In the genomic region with DNA sequence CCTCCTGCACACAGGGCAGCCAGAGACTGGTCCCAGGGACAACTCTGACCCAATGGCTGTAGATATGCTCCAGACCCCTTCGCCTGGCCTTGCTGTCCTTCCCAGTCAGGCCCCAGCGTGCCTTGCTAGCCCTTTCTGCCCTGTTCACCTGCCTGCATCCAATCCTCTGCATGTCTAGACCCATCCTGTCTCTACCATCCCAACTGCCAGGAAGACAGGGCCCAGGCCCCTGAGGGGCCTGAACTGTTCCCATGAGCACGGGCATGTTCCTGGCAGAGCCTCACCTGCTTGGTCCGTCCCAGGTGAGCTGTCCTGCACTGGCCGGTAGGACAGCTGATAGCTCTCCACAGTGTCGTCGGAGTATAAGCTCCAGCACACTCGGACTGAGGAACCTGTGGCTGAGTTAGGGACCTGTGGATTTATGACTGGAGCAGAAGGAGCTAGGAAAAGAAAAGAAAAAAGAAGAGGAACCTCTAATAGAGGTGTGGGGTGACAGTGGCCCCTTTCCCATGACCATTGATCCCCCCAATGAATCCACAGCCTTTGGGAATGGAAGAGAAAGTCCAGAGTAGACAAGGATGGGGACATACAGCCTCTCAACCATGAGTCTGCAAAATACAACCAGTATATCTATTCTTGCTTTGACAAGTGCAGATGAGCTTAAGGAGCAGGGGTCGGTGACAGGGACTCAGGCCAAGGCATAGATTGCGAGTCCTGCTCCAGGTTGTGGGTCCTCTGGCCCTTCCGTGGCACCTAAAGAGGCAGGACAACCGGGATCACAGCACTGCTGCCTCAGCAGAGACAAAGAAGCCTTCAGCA, we compare ENCODE assay signal across 2 cellular contexts.
TF ChIP-seq lines count a peak whose summit lies in the region.

No MANE protein-coding gene starts in this region.

TF ChIP-seq in GM23338, 12 proteins besides CTCF, POLR2A, EP300 and RAD21 (continues in another document):
- TF ChIP-seq, protein P1, sequence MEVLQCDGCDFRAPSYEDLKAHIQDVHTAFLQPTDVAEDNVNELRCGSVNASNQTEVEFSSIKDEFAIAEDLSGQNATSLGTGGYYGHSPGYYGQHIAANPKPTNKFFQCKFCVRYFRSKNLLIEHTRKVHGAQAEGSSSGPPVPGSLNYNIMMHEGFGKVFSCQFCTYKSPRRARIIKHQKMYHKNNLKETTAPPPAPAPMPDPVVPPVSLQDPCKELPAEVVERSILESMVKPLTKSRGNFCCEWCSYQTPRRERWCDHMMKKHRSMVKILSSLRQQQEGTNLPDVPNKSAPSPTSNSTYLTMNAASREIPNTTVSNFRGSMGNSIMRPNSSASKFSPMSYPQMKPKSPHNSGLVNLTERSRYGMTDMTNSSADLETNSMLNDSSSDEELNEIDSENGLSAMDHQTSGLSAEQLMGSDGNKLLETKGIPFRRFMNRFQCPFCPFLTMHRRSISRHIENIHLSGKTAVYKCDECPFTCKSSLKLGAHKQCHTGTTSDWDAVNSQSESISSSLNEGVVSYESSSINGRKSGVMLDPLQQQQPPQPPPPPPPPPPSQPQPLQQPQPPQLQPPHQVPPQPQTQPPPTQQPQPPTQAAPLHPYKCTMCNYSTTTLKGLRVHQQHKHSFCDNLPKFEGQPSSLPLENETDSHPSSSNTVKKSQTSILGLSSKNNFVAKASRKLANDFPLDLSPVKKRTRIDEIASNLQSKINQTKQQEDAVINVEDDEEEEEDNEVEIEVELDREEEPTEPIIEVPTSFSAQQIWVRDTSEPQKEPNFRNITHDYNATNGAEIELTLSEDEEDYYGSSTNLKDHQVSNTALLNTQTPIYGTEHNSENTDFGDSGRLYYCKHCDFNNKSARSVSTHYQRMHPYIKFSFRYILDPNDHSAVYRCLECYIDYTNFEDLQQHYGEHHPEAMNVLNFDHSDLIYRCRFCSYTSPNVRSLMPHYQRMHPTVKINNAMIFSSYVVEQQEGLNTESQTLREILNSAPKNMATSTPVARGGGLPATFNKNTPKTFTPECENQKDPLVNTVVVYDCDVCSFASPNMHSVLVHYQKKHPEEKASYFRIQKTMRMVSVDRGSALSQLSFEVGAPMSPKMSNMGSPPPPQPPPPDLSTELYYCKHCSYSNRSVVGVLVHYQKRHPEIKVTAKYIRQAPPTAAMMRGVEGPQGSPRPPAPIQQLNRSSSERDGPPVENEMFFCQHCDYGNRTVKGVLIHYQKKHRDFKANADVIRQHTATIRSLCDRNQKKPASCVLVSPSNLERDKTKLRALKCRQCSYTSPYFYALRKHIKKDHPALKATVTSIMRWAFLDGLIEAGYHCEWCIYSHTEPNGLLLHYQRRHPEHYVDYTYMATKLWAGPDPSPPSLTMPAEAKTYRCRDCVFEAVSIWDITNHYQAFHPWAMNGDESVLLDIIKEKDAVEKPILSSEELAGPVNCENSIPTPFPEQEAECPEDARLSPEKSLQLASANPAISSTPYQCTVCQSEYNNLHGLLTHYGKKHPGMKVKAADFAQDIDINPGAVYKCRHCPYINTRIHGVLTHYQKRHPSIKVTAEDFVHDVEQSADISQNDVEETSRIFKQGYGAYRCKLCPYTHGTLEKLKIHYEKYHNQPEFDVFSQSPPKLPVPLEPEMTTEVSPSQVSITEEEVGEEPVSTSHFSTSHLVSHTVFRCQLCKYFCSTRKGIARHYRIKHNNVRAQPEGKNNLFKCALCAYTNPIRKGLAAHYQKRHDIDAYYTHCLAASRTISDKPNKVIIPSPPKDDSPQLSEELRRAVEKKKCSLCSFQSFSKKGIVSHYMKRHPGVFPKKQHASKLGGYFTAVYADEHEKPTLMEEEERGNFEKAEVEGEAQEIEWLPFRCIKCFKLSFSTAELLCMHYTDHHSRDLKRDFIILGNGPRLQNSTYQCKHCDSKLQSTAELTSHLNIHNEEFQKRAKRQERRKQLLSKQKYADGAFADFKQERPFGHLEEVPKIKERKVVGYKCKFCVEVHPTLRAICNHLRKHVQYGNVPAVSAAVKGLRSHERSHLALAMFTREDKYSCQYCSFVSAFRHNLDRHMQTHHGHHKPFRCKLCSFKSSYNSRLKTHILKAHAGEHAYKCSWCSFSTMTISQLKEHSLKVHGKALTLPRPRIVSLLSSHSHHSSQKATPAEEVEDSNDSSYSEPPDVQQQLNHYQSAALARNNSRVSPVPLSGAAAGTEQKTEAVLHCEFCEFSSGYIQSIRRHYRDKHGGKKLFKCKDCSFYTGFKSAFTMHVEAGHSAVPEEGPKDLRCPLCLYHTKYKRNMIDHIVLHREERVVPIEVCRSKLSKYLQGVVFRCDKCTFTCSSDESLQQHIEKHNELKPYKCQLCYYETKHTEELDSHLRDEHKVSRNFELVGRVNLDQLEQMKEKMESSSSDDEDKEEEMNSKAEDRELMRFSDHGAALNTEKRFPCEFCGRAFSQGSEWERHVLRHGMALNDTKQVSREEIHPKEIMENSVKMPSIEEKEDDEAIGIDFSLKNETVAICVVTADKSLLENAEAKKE (CRISPR knock-in tag; IDR thresholded peaks at IDR 0.05), result no peak
- TF ChIP-seq STAT1 (IDR thresholded peaks at IDR 0.05; ENCODE audit: unreplicated experiment), result no peak
- TF ChIP-seq ZNF114 (CRISPR knock-in tag; IDR thresholded peaks at IDR 0.05), result no peak
- no peak for TF ChIP-seq EZH2phosphoT487 (IDR thresholded peaks at IDR 0.05; ENCODE audit: unreplicated experiment)
- TF ChIP-seq, protein P2, sequence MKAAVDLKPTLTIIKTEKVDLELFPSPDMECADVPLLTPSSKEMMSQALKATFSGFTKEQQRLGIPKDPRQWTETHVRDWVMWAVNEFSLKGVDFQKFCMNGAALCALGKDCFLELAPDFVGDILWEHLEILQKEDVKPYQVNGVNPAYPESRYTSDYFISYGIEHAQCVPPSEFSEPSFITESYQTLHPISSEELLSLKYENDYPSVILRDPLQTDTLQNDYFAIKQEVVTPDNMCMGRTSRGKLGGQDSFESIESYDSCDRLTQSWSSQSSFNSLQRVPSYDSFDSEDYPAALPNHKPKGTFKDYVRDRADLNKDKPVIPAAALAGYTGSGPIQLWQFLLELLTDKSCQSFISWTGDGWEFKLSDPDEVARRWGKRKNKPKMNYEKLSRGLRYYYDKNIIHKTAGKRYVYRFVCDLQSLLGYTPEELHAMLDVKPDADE (IDR thresholded peaks at IDR 0.05), result no peak
- no peak for TF ChIP-seq JUNB (IDR thresholded peaks at IDR 0.05; ENCODE audit: unreplicated experiment)
- no peak for TF ChIP-seq CREB1 (CRISPR knock-in tag; IDR thresholded peaks at IDR 0.05; ENCODE audit: low read depth)
- TF ChIP-seq ZNF331 (CRISPR knock-in tag; IDR thresholded peaks at IDR 0.05; ENCODE audit: low read depth), result no peak

TF ChIP-seq in IMR-90, 13 proteins besides CTCF, POLR2A, EP300 and RAD21:
- TF ChIP-seq, protein P3, sequence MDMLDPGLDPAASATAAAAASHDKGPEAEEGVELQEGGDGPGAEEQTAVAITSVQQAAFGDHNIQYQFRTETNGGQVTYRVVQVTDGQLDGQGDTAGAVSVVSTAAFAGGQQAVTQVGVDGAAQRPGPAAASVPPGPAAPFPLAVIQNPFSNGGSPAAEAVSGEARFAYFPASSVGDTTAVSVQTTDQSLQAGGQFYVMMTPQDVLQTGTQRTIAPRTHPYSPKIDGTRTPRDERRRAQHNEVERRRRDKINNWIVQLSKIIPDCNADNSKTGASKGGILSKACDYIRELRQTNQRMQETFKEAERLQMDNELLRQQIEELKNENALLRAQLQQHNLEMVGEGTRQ (IDR thresholded peaks at IDR 0.05; ENCODE audit: low read depth, low read length), result no peak
- TF ChIP-seq FOS (IDR thresholded peaks at IDR 0.05; ENCODE audit: low read depth, low read length) (no peak), MXI1 (IDR thresholded peaks at IDR 0.05; ENCODE audit: borderline replicate concordance, low read depth, low read length) (no peak)
- TF ChIP-seq, protein P4, sequence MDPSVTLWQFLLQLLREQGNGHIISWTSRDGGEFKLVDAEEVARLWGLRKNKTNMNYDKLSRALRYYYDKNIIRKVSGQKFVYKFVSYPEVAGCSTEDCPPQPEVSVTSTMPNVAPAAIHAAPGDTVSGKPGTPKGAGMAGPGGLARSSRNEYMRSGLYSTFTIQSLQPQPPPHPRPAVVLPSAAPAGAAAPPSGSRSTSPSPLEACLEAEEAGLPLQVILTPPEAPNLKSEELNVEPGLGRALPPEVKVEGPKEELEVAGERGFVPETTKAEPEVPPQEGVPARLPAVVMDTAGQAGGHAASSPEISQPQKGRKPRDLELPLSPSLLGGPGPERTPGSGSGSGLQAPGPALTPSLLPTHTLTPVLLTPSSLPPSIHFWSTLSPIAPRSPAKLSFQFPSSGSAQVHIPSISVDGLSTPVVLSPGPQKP (IDR thresholded peaks at IDR 0.05; ENCODE audit: borderline replicate concordance, low read depth, low read length), result no peak
TF ChIP-seq in IMR-90: peak in this region for 0.
